ENCODE assay signal across 9 cellular contexts in the genomic region with DNA sequence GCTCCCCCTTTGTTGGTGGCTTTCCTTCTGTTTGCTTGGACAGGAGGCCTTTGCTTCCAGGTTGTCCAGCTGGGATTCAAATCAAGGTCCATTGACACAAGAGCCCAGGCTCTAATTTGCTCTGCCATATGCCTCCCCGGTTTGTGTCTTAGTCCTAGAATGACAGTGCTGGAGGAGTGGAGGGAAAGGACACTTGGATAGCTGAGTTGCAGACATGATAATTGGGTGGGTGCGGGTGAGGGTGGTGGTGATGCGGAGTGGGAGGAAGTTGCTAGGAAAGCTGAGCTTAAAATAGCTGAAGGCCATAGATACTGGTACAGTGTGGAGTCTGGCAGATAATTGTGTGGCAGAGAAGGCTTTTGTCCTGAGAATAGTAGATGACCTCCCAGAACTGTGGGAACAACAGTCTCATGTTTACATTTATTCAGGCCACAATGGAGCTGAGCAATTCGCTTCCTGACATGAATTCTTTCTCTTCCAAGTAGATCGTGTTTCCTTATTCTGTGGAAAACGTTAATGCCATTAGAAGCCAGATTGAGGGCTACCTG. TPM values are rescaled to one million over a fixed set of nuclear protein-coding genes. Genes with fewer than 3 reads are reported as not detected.
DNase-seq lines count a peak whose midpoint lies in the region; ATAC-seq, FAIRE-seq and TF ChIP-seq lines count a peak whose summit lies in the region.
"Had no signal": no experiment of that assay in that cellular context is flagged by ENCODE, and none has a peak within 500 bp of the region (broad histone marks: within the 10 kb centered on the region; RNA-seq: fewer than 3 reads in every experiment).

No MANE protein-coding gene starts in this region.

- no peak for FAIRE-seq in H1 (lab: Jason Lieb, UNC)

- peaks cover 11% of the 10 kb centered on the region for H3K36me3 ChIP-seq in NT2/D1 (ENCODE audit: insufficient read depth, insufficient read length, low read length)
- H3K36me3 ChIP-seq in H1 (ENCODE audit: control insufficient read depth in 2 of 4, insufficient read depth in 4 of 4, low read length in 3 of 4) = peaks cover 0 to 5% (median 0%) of the 10 kb centered on the region in 4 experiments; a peak in 1 of 8 replicates
- peaks cover 0 to 32% of the 10 kb centered on the region in 2 donors for H3K36me3 ChIP-seq in neuronal stem cell (replicated peaks in 1 of 2; ENCODE audit: control insufficient read depth in 2 of 2, insufficient read depth in 2 of 2, low read length in 2 of 2)

- no peak overlapping the region for H2BK20ac ChIP-seq in H1 (ENCODE audit: low read length)

- no peak overlapping the region for H4K5ac ChIP-seq in H1 (ENCODE audit: insufficient read length, low read depth, low read length)

- POLR2A ChIA-PET in H1 (lab: Charles Lee; ENCODE audit: partially characterized antibody) = interaction anchor here (0.9 kb wide), 1 partner anchor 8 kb away, joined by 4 read pairs; no protein-coding TSS in a partner anchor

- H4K20me1 ChIP-seq in H1 (replicated peaks in 1 of 2; ENCODE audit: control insufficient read depth in 1 of 2, insufficient read depth in 2 of 2, low read length in 2 of 2) = no peaks in the 10 kb centered on the region

- H4K8ac ChIP-seq in H1 (ENCODE audit: extremely low read depth, insufficient read depth, low read length) (no peak overlapping the region), neuronal stem cell (ENCODE audit: low read depth, low read length) (no peak overlapping the region)

- H3K4me3 ChIP-seq in NT2/D1 (ENCODE audit: insufficient read length, low read depth) (no peak overlapping the region), H1 (ENCODE audit: extremely low read depth in 1 of 4, insufficient read depth in 2 of 4, low read depth in 3 of 4, low read length in 4 of 4) (no peak overlapping the region), neuronal stem cell (ENCODE audit: low read length in 2 of 2) (no peak overlapping the region)

- no peak for TF ChIP-seq CTCF in H1 (IDR thresholded peaks at IDR 0.05; ENCODE audit: control extremely low read depth in 1 of 3, insufficient read depth in 1 of 3, low read depth in 1 of 3, low read length in 3 of 3)

- H2BK120ac ChIP-seq in H1 (replicated peaks; ENCODE audit: low read depth, low read length) (no peak overlapping the region), neuronal stem cell (ENCODE audit: low read depth, low read length) (no peak overlapping the region)

- H3K27me3 ChIP-seq in NT2/D1 (ENCODE audit: insufficient read depth, insufficient read length) (no peaks in the 10 kb centered on the region), H1 (replicated peaks in 1 of 4; ENCODE audit: control insufficient read depth in 3 of 4, extremely low read depth in 1 of 4, insufficient read depth in 3 of 4, low read length in 3 of 4) (no peaks in the 10 kb centered on the region), neuronal stem cell (ENCODE audit: control insufficient read depth in 3 of 3, insufficient read depth in 3 of 3, low read depth in 1 of 3, low read length in 3 of 3) (no peaks in the 10 kb centered on the region)

- H3K23ac ChIP-seq in H1 (ENCODE audit: insufficient read length) (no peak overlapping the region), neuronal stem cell (ENCODE audit: low read depth, low read length, poor library complexity) (no peak overlapping the region)

- in situ Hi-C loops in G401 (cut with HindIII; ENCODE audit: low sequenced_read_pairs) = no loop called here

- H3K9ac ChIP-seq in NT2/D1 (ENCODE audit: insufficient read length, low read depth) (peak overlapping the region; percentile 34), H1 (replicated peaks in 1 of 4; ENCODE audit: extremely low read depth in 1 of 4, low read depth in 3 of 4, low read length in 3 of 4) (peak overlapping the region in 1 of 4 experiments; percentile 39; a peak in 1 of 7 replicates), neuronal stem cell (ENCODE audit: low read depth, low read length, poor library complexity) (no peak overlapping the region)

- H4K91ac ChIP-seq in H1 (replicated peaks; ENCODE audit: insufficient read length, low read length) (no peak overlapping the region), neuronal stem cell (ENCODE audit: low read depth, low read length, poor library complexity) (no peak overlapping the region)

- no peak for ATAC-seq in HG02884 (IDR thresholded peaks at IDR 0.05; ENCODE audit: unreplicated experiment)

- DNase-seq in G401 (ENCODE audit: low spot score) (peak; percentile 95), NT2/D1 (ENCODE audit: low read depth, low spot score) (no peak), H1 (ENCODE audit: low read depth in 1 of 2, low spot score in 2 of 2) (no peak), neuronal stem cell (ENCODE audit: low spot score) (no peak), germinal center (ENCODE audit: low spot score) (no peak), dedifferentiated amniotic fluid mesenchymal stem cell (ENCODE audit: extremely low spot score) (no peak)
- no peak for DNase-seq in stimulated activated CD4-positive, alpha-beta T cell treated with anti-CD3 and anti-CD28 coated beads, Interleukin-2, amount 100 ng/mL, for 24 hours
- DNase-seq: activated CD8-positive, alpha-beta memory T cell treated with anti-CD3 and anti-CD28 coated beads, Interleukin-2, amount 50 U/mL, for 4 hours had no signal

- TF ChIP-seq RAD21 in H1 (IDR thresholded peaks at IDR 0.05 in 1 of 2, conservative IDR thresholded peaks at IDR 0.05 in 1 of 2; ENCODE audit: low read depth in 2 of 2, low read length in 2 of 2) = no peak

- no peak overlapping the region for H2AFZ ChIP-seq in H1 (ENCODE audit: low read length)
- no peak overlapping the region for H2AFZ ChIP-seq in neuronal stem cell (ENCODE audit: low read length)

- H2BK15ac ChIP-seq in H1 (ENCODE audit: low read length) (peak overlapping the region; percentile 84; the same call in 1 of the 2 replicates), neuronal stem cell (ENCODE audit: low read length) (no peak overlapping the region)

- peak overlapping the region; percentile 84; the same call in 1 of the 2 replicates for H2BK5ac ChIP-seq in H1 (ENCODE audit: low read depth, low read length)
- no peak overlapping the region for H2BK5ac ChIP-seq in neuronal stem cell (ENCODE audit: low read length)

- peak overlapping the region; percentile 34 to 62 for H3K4me2 ChIP-seq in H1 (ENCODE audit: insufficient read depth in 1 of 2, low read depth in 2 of 2, low read length in 2 of 2)
- H3K4me2 ChIP-seq in neuronal stem cell (ENCODE audit: insufficient read depth, low read length, poor library complexity, severe bottlenecking) = no peak overlapping the region

- H3K4ac ChIP-seq in H1 (replicated peaks; ENCODE audit: insufficient read length, low read depth, low read length) (no peak overlapping the region), neuronal stem cell (ENCODE audit: low read length) (no peak overlapping the region)

- H3K79me1 ChIP-seq in H1 (ENCODE audit: low read depth, low read length) (no peaks in the 10 kb centered on the region; the same call in 1 of the 2 replicates), neuronal stem cell (ENCODE audit: low read depth, low read length) (peaks cover 4% of the 10 kb centered on the region)

- H3K27ac ChIP-seq in H1 (ENCODE audit: low read depth, low read length) (no peak overlapping the region), neuronal stem cell (replicated peaks; ENCODE audit: low read length) (peak overlapping the region; percentile 42)

- H2BK12ac ChIP-seq in H1 (ENCODE audit: low read depth, low read length) (0 out of 2 replicates have a peak overlapping the region, but pooled peaks have one; percentile 11), neuronal stem cell (ENCODE audit: low read length) (no peak overlapping the region)

- H2AK5ac ChIP-seq in H1 (ENCODE audit: low read depth, low read length) (peak overlapping the region; percentile 56; the same call in 1 of the 2 replicates), neuronal stem cell (ENCODE audit: low read depth, low read length) (no peak overlapping the region)

- no peak for TF ChIP-seq POLR2A in H1 (IDR thresholded peaks at IDR 0.05; ENCODE audit: control extremely low read depth in 1 of 2, low read depth in 2 of 2, low read length in 2 of 2)

- H3K79me2 ChIP-seq in H1 (ENCODE audit: control insufficient read depth in 1 of 2, insufficient read depth in 2 of 2, low read length in 2 of 2) = peaks cover 0 to 23% of the 10 kb centered on the region in 2 experiments; a peak in 2 of 4 replicates

- peaks cover 17% of the 10 kb centered on the region for H3K4me1 ChIP-seq in NT2/D1 (ENCODE audit: insufficient read depth, insufficient read length)
- peaks cover 8 to 22% (median 20%) of the 10 kb centered on the region in 4 experiments for H3K4me1 ChIP-seq in H1 (replicated peaks in 1 of 4; ENCODE audit: control insufficient read depth in 3 of 4, insufficient read depth in 4 of 4, low read length in 3 of 4)
- H3K4me1 ChIP-seq in neuronal stem cell (ENCODE audit: control insufficient read depth in 2 of 2, insufficient read depth in 1 of 2, low read depth in 1 of 2, low read length in 2 of 2) = peaks cover 19 to 53% of the 10 kb centered on the region in 2 donors

- H3K23me2 ChIP-seq in H1 (ENCODE audit: low read depth, low read length) = 0 out of 2 replicates have a peak, but pooled peaks cover 2% of the 10 kb centered on the region

- H3K14ac ChIP-seq in H1 (ENCODE audit: insufficient read length) = no peak overlapping the region
- no peak overlapping the region for H3K14ac ChIP-seq in neuronal stem cell (ENCODE audit: low read length)

- CTCF ChIA-PET in H1 (lab: Charles Lee; ENCODE audit: partially characterized antibody) = interaction anchor here (0.8 to 1.2 kb wide), 5 partner anchors 17 to 78 kb away, joined by 3 to 5 read pairs (median 3); no protein-coding TSS in a partner anchor

- no peak for TF ChIP-seq EP300 in H1 (IDR thresholded peaks at IDR 0.05; ENCODE audit: borderline replicate concordance in 1 of 2, low read depth in 2 of 2, low read length in 2 of 2)

- no peak overlapping the region for H3K56ac ChIP-seq in H1 (replicated peaks; ENCODE audit: insufficient read length, low read depth, low read length)

- H3K9me3 ChIP-seq in NT2/D1 (ENCODE audit: insufficient read depth, low read length) (peaks cover 38% of the 10 kb centered on the region), H1 (ENCODE audit: insufficient read depth in 2 of 2, low read depth in 1 of 2, low read length in 1 of 2) (no peaks in the 10 kb centered on the region), neuronal stem cell (replicated peaks in 1 of 2; ENCODE audit: control insufficient read depth in 2 of 2, insufficient read depth in 1 of 2, low read depth in 1 of 2, low read length in 2 of 2) (peaks cover 11 to 39% of the 10 kb centered on the region in 2 donors)

- 51% methylated on average over 6 of the region's 6 CpGs; no CpG with 5 or more reads in 1 of the 2 experiments for WGBS in H1 (ENCODE audit: extremely low coverage in 1 of 2, insufficient coverage in 1 of 2, insufficient read length in 1 of 2, insufficient replicate concordance in 2 of 2, low coverage in 1 of 2, low lambda C conversion rate in 2 of 2, missing lambda C conversion rate in 1 of 2), 2 experiments
- 100% methylated on average over 1 of the region's 6 CpGs; no CpG with 5 or more reads in 1 of the 2 donors for WGBS in neuronal stem cell (ENCODE audit: extremely low coverage in 2 of 2, insufficient read length in 2 of 2, insufficient replicate concordance in 1 of 2), 2 donors

- H3K18ac ChIP-seq in H1 (ENCODE audit: extremely low read depth, low read length) = 0 out of 2 replicates have a peak overlapping the region, but pooled peaks have one; percentile 29
- no peak overlapping the region for H3K18ac ChIP-seq in neuronal stem cell (ENCODE audit: low read length)

RNA-seq across cellular contexts. Expression of gene SEC14L1, which starts 23.8 kb away (rescaled TPM):
- 48.1 and 58.3 TPM in 2 replicates for total RNA-seq in G401 (2014; rRNA removed; shearing (Covaris generic))
- total RNA-seq in H1 (2021; fragmentation: NEBNext Ultra II Directional; extraction: Animal tissue kit (Norgen Biotek cat#: 25700)) = 74.4 TPM in 2 replicates
- 27.2 and 42.7 TPM in 2 replicates for polyA plus RNA-seq in H1 (2011; rRNA removed)
- 18.7 TPM for polyA plus RNA-seq in H1 (2011; cell fraction: cytosol; rRNA removed)
- 73.2 TPM for polyA plus RNA-seq in H1 (2011; cell fraction: nucleus; rRNA removed)
- 40.4 to 51.0 TPM (median 49.2 TPM) in 4 replicates for polyA plus RNA-seq in H1 (2012, experiment 1 of 2)
- 8.8 TPM for polyA plus RNA-seq in H1 (2012, experiment 2 of 2)
- polyA plus RNA-seq in H1 (2013, experiment 1 of 2) = 63.8 TPM
- polyA plus RNA-seq in H1 (2013, experiment 2 of 2) = 57.5 TPM
- polyA minus RNA-seq in H1 (2011; rRNA and poly(A)+ RNA removed) = 23.0 and 24.1 TPM in 2 replicates
- 30.6 TPM for polyA minus RNA-seq in H1 (2011; cell fraction: cytosol; rRNA and poly(A)+ RNA removed)
- polyA minus RNA-seq in H1 (2011; cell fraction: nucleus; rRNA and poly(A)+ RNA removed) = 45.3 TPM
- 103 TPM for polyA plus RNA-seq in neuronal stem cell (2013, experiment 1 of 2)
- 106 TPM for polyA plus RNA-seq in neuronal stem cell (2013, experiment 2 of 2)
